In the genomic region with DNA sequence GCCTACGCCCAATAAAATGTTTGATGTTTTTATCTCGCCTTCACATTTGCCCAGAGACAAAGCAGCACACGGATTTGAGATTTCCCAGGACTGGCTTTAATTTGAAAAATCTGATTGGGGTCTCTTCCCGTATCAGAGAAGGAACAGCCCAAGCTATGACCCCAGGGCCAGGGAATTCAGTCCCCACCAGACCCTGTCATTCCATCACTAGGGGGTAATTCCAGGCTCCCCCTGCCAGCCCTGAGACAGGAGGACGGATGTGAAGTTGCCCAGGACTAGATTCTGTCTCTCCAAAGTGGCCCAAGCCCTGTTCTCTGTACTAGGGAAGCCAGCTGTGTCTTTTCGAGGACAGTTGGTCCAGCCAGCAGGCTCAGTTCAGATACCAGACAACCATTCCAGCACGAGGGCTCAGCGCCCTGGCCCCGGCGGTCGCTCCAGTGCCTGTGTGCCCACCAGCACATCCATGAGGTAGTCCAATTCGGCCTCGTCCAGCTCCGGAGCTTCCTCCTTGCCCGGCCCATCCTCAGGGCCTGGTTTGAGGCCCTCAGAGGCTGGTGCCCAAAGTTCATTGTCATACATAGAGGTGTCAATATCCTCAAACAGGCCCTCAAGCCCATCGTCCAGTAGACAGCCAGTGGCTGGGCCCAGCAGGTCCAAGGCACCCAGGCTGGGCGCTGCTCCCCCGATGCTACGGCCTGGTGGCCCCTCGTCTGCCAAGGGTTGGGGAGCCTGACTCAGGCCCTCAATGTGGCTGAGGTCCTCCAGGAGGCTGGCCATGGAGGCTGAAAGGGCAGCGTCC, we compare ENCODE assay signal across 13 cellular contexts. TPM values are rescaled to one million over a fixed set of nuclear protein-coding genes. Genes with fewer than 3 reads are reported as not detected.
A peak's percentile ranks its signal among the peaks of the same experiment; 100 is the strongest.
DNase-seq lines count a peak whose midpoint lies in the region; ATAC-seq, FAIRE-seq and TF ChIP-seq lines count a peak whose summit lies in the region.
"Had no signal": no experiment of that assay in that cellular context is flagged by ENCODE, and none has a peak within 500 bp of the region (broad histone marks: within the 10 kb centered on the region; RNA-seq: fewer than 3 reads in every experiment).

No MANE protein-coding gene starts in this region.

- H3K4me3 Mint-ChIP-seq in HFFc6, result peak overlapping the region; percentile 82; the same call in 1 of the 2 replicates
- peak overlapping the region; percentile 79 for H3K4me3 Mint-ChIP-seq in central memory CD8-positive, alpha-beta T cell
- peak overlapping the region; percentile 34 for H3K4me3 Mint-ChIP-seq in natural killer cell treated with Interleukin-12 subunit alpha and Interleukin-12 subunit beta and Interleukin-15 and Interleukin-18, amount 100 ng/mL, for 72 hours
- H3K4me3 Mint-ChIP-seq: memory B cell had no signal

- peaks cover 15% of the 10 kb centered on the region for H3K36me3 Mint-ChIP-seq in HFFc6 (ENCODE audit: low read depth)
- H3K36me3 Mint-ChIP-seq in central memory CD8-positive, alpha-beta T cell (ENCODE audit: insufficient read depth), result peaks cover 20% of the 10 kb centered on the region
- peaks cover 7% of the 10 kb centered on the region for H3K36me3 Mint-ChIP-seq in natural killer cell treated with Interleukin-12 subunit alpha and Interleukin-12 subunit beta and Interleukin-15 and Interleukin-18, amount 100 ng/mL, for 72 hours
- H3K36me3 Mint-ChIP-seq: memory B cell had no signal

- no peak for TF ChIP-seq EP300 in ovary (IDR thresholded peaks at IDR 0.05)

- FAIRE-seq in HTR-8/SVneo (lab: Jason Lieb, UNC), result no peak

- peaks cover 25% of the 10 kb centered on the region for H3K4me1 Mint-ChIP-seq in HFFc6 (ENCODE audit: low read depth)
- peaks cover 17% of the 10 kb centered on the region for H3K4me1 Mint-ChIP-seq in central memory CD8-positive, alpha-beta T cell
- H3K4me1 Mint-ChIP-seq in natural killer cell treated with Interleukin-12 subunit alpha and Interleukin-12 subunit beta and Interleukin-15 and Interleukin-18, amount 100 ng/mL, for 72 hours (ENCODE audit: low read depth in 2 of 2), result peaks cover 33 to 41% of the 10 kb centered on the region in 2 donors

- peak overlapping the region; percentile 87 for H3K27ac ChIP-seq in 22Rv1
- H3K27ac ChIP-seq in ovary, result no peak overlapping the region

- no peaks in the 10 kb centered on the region for H3K9me3 ChIP-seq in ovary

- intact Hi-C loops in ovary (cut with DNase I), result loop anchor here in 2 of 4 donors (5.0 kb wide), 1 partner anchor 180 kb away; a partner anchor contains a TSS

- H3K9me3 Mint-ChIP-seq in HFFc6, result no peaks in the 10 kb centered on the region
- H3K9me3 Mint-ChIP-seq in central memory CD8-positive, alpha-beta T cell, result no peaks in the 10 kb centered on the region
- H3K9me3 Mint-ChIP-seq in natural killer cell treated with Interleukin-12 subunit alpha and Interleukin-12 subunit beta and Interleukin-15 and Interleukin-18, amount 100 ng/mL, for 72 hours, result no peaks in the 10 kb centered on the region
- H3K9me3 Mint-ChIP-seq: memory B cell had no signal

- no peak for ATAC-seq in central memory CD8-positive, alpha-beta T cell (replicated peaks; ENCODE audit: extremely low read depth, poor library complexity, severe bottlenecking)
- ATAC-seq in natural killer cell treated with Interleukin-12 subunit alpha and Interleukin-12 subunit beta and Interleukin-15 and Interleukin-18, amount 100 ng/mL, for 72 hours, result no peak

- no peak overlapping the region for H3K4me3 ChIP-seq in ovary

- no peaks in the 10 kb centered on the region for H3K36me3 ChIP-seq in ovary

- TF ChIP-seq CTCF in 22Rv1 (IDR thresholded peaks at IDR 0.05) (no peak), HFFc6 (IDR thresholded peaks at IDR 0.05) (no peak), ovary (IDR thresholded peaks at IDR 0.05) (no peak)

- peak overlapping the region; percentile 91 for H3K27ac Mint-ChIP-seq in HFFc6
- no peak overlapping the region for H3K27ac Mint-ChIP-seq in central memory CD8-positive, alpha-beta T cell (ENCODE audit: low read depth)
- peak overlapping the region; percentile 72 to 76 for H3K27ac Mint-ChIP-seq in natural killer cell treated with Interleukin-12 subunit alpha and Interleukin-12 subunit beta and Interleukin-15 and Interleukin-18, amount 100 ng/mL, for 72 hours

- no peak for TF ChIP-seq POLR2A in ovary (IDR thresholded peaks at IDR 0.05)

- H3K4me1 ChIP-seq in ovary (ENCODE audit: insufficient read depth), result peaks cover 2% of the 10 kb centered on the region

- no peak for DNase-seq in HFFc6
- no peak for DNase-seq in central memory CD8-positive, alpha-beta T cell (ENCODE audit: low spot score in 2 of 2)
- no peak for DNase-seq in natural killer cell treated with Interleukin-12 subunit alpha and Interleukin-12 subunit beta and Interleukin-15 and Interleukin-18, amount 100 ng/mL, for 72 hours (ENCODE audit: low spot score)
- DNase-seq in ovary, result no peak
- no peak for DNase-seq in HTR-8/SVneo (ENCODE audit: insufficient read length, low spot score)
- no peak for DNase-seq in NCI-H748 treated with DMSO at 0.1 percent for 48 hours (lab: John Stamatoyannopoulos, UW)
- no peak for DNase-seq in activated effector memory CD4-positive, alpha-beta T cell treated with Interleukin-2 at 50 U/mL for 16 hours
- DNase-seq: DND-41, OCI-M1 had no signal

- H3K27me3 Mint-ChIP-seq in HFFc6 (ENCODE audit: insufficient read depth), result peaks cover 4% of the 10 kb centered on the region
- no peaks in the 10 kb centered on the region for H3K27me3 Mint-ChIP-seq in central memory CD8-positive, alpha-beta T cell
- H3K27me3 Mint-ChIP-seq in natural killer cell treated with Interleukin-12 subunit alpha and Interleukin-12 subunit beta and Interleukin-15 and Interleukin-18, amount 100 ng/mL, for 72 hours, result no peaks in the 10 kb centered on the region
- H3K27me3 Mint-ChIP-seq: memory B cell had no signal

- 83 to 86% (median 84%) methylated on average over 21 of the region's 21 CpGs for WGBS in ovary, 3 donors

- H3K27me3 ChIP-seq in ovary, result no peaks in the 10 kb centered on the region

RNA-seq across cellular contexts. Expression of a gene that starts 3.2 kb away (rescaled TPM):
- 10 to 100 TPM; 18.5 to 25.4 (median 21.2) TPM for total RNA-seq in HFFc6 (2021; fragmentation: NEBNext Ultra II Directional; extraction: Animal tissue kit (Norgen Biotek cat#: 25700))
- total RNA-seq in natural killer cell treated with Interleukin-12 subunit alpha and Interleukin-12 subunit beta and Interleukin-15 and Interleukin-18, amount 100 ng/mL, for 72 hours, result 10 to 100 TPM; 11.2 to 21.5 TPM
- 10 to 100 TPM in 5 of 7 donors, 1 to 10 TPM in 2; 6.9 to 15.2 (median 11.5) TPM for total RNA-seq in ovary
- 1 to 10 TPM; 2.3 to 7.3 TPM for polyA plus RNA-seq in ovary

RNA-seq across cellular contexts. Expression of a gene that starts 9.4 kb away (rescaled TPM):
- total RNA-seq in HFFc6 (2021; fragmentation: NEBNext Ultra II Directional; extraction: Animal tissue kit (Norgen Biotek cat#: 25700)), result 1 to 10 TPM in 2 of 6 experiments, under 1 TPM in 4; 0.86 to 1.5 (median 0.94) TPM
- total RNA-seq in natural killer cell treated with Interleukin-12 subunit alpha and Interleukin-12 subunit beta and Interleukin-15 and Interleukin-18, amount 100 ng/mL, for 72 hours, result under 1 TPM; 0.48 to 0.78 TPM
- total RNA-seq in ovary, result 1 to 10 TPM; 2.8 to 8.8 (median 6.9) TPM
- polyA plus RNA-seq in ovary, result 1 to 10 TPM; 1.7 to 8.4 TPM

RNA-seq across cellular contexts. Expression of a gene that starts 21.5 kb away (rescaled TPM):
- 10 to 100 TPM; 35.9 to 47.0 (median 41.2) TPM for total RNA-seq in HFFc6 (2021; fragmentation: NEBNext Ultra II Directional; extraction: Animal tissue kit (Norgen Biotek cat#: 25700))
- total RNA-seq in natural killer cell treated with Interleukin-12 subunit alpha and Interleukin-12 subunit beta and Interleukin-15 and Interleukin-18, amount 100 ng/mL, for 72 hours, result 10 to 100 TPM; 12.8 to 13.2 TPM
- total RNA-seq in ovary, result 10 to 100 TPM; 19.6 to 55.0 (median 39.2) TPM
- polyA plus RNA-seq in ovary, result 10 to 100 TPM; 17.3 to 19.9 TPM

RNA-seq across cellular contexts. Expression of a gene that starts 32.6 kb away (rescaled TPM):
- under 1 TPM in 4 of 6 experiments, not detected in 2; 0.07 to 0.11 (median 0.10) TPM for total RNA-seq in HFFc6 (2021; fragmentation: NEBNext Ultra II Directional; extraction: Animal tissue kit (Norgen Biotek cat#: 25700))
- total RNA-seq in natural killer cell treated with Interleukin-12 subunit alpha and Interleukin-12 subunit beta and Interleukin-15 and Interleukin-18, amount 100 ng/mL, for 72 hours, result not detected
- under 1 TPM in 4 of 7 donors, not detected in 3; 0.11 to 0.35 (median 0.13) TPM for total RNA-seq in ovary
- under 1 TPM in 1 of 2 donors, not detected in 1; 0.28 TPM for polyA plus RNA-seq in ovary
- total RNA-seq: epithelial cell of proximal tubule, LHCN-M2 had no signal

RNA-seq across cellular contexts. Expression of a gene that starts 42.9 kb away (rescaled TPM):
- 10 to 100 TPM; 35.3 to 55.7 (median 52.5) TPM for total RNA-seq in HFFc6 (2021; fragmentation: NEBNext Ultra II Directional; extraction: Animal tissue kit (Norgen Biotek cat#: 25700))
- total RNA-seq in natural killer cell treated with Interleukin-12 subunit alpha and Interleukin-12 subunit beta and Interleukin-15 and Interleukin-18, amount 100 ng/mL, for 72 hours, result 1 to 10 TPM; 4.6 to 5.3 TPM
- 100 to 1,000 TPM in 2 of 7 donors, 10 to 100 TPM in 5; 64.0 to 135 (median 75.5) TPM for total RNA-seq in ovary
- 10 to 100 TPM; 16.8 to 88.5 TPM for polyA plus RNA-seq in ovary
